ENCODE assay signal across 9 cellular contexts in the genomic region with DNA sequence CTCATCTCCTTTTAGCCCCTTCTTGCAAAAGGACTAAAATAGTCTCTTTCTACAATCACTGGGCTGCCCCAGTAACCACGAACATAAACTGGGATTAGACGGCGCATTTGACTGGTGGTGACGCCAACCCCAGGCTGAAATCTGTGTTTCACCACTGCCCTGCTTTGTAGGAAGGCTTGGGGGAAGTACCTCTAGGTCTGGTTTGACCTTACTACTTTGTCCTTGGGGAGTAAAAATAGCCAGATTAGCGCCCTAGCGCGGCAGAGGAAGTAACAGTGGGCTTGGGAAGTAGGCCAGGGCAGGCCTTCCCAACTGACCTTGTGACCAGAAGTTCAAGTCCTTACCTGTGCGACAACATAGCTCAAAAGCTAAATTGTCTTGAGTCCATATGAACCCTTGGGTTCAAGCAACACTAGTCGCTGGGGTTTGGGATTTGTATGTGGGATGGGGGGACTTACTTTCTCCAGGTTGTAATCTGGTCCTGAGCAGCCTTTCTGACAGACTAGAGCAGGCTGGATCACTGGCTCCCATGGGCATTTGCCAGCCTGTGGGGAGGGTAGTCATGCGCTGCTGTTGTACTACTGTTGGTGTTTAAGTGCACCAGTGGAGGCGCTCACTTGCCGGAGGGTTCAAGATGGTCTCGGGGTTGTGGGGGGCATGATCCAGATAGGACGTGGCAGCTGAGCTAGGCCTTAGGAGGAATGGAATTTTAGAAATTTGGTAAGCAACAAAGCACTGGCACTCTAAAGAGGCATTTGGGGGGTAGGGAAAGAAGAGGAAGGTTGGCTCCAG. TPM values are rescaled to one million over a fixed set of nuclear protein-coding genes. Genes with fewer than 3 reads are reported as not detected.
A peak's percentile ranks its signal among the peaks of the same experiment; 100 is the strongest.
DNase-seq lines count a peak whose midpoint lies in the region; ATAC-seq, FAIRE-seq and TF ChIP-seq lines count a peak whose summit lies in the region.
"Had no signal": no experiment of that assay in that cellular context is flagged by ENCODE, and none has a peak within 500 bp of the region (broad histone marks: within the 10 kb centered on the region; RNA-seq: fewer than 3 reads in every experiment).

No MANE protein-coding gene starts in this region.

- H3K27ac ChIP-seq in caudate nucleus (ENCODE audit: low read depth, low read length) = peak overlapping the region; percentile 97
- peak overlapping the region; percentile 91 to 92 for H3K27ac ChIP-seq in kidney (ENCODE audit: low read depth in 2 of 2, low read length in 2 of 2)

- DNase-seq in DMS79 treated with DMSO at 0.1 percent for 48 hours (lab: John Stamatoyannopoulos, UW) = peak; percentile 11
- no peak for DNase-seq in DMS79 (lab: John Stamatoyannopoulos, UW)
- DNase-seq in caudate nucleus (lab: John Stamatoyannopoulos, UW) = peak in 23 of 61 donors; percentile 7 to 62 (median 44)
- peak; percentile 82 for DNase-seq in kidney
- peak; percentile 36 for DNase-seq in stimulated activated CD4-positive, alpha-beta T cell treated with anti-CD3 and anti-CD28 coated beads, Interleukin-4, amount 100 ng/mL, for 1 hour
- no peak for DNase-seq in NK-92 treated with Interleukin-12 subunit alpha and Interleukin-12 subunit beta, amount 100 ng/mL, for 24 hours (lab: John Stamatoyannopoulos, UW)

- H3K4me1 ChIP-seq in kidney (ENCODE audit: control insufficient read depth in 1 of 2, insufficient read depth in 1 of 2, low read depth in 1 of 2, low read length in 2 of 2) = peaks cover 18 to 19% of the 10 kb centered on the region in 2 donors

- FAIRE-seq in kidney (lab: Jason Lieb, UNC) = no peak
- FAIRE-seq: endometrium had no signal

- ATAC-seq in HG03039 (IDR thresholded peaks at IDR 0.05; ENCODE audit: unreplicated experiment) (peak; percentile 2), SK-N-SH treated with all-trans-retinoic acid at 6 μM for 48 hours (peak; percentile 62)

- H3K9me3 ChIP-seq in kidney (ENCODE audit: control insufficient read depth in 1 of 2, low read length in 2 of 2) = no peaks in the 10 kb centered on the region

- TF ChIP-seq CTCF in kidney (IDR thresholded peaks at IDR 0.05; ENCODE audit: borderline replicate concordance, extremely low read depth, insufficient read depth) = no peak

- peaks cover 13 to 29% of the 10 kb centered on the region in 2 donors for H3K36me3 ChIP-seq in kidney (ENCODE audit: control insufficient read depth in 1 of 2, insufficient read depth in 2 of 2, low read length in 2 of 2)

- intact Hi-C loops in kidney (cut with DNase I) = no loop called here

- H3K4me3 ChIP-seq in kidney (ENCODE audit: low read length in 2 of 2) = peak overlapping the region; percentile 42 to 48

- peak overlapping the region; percentile 0 to 9 for H3K9ac ChIP-seq in kidney (ENCODE audit: low read length in 2 of 2)

TF ChIP-seq in SK-N-SH treated with all-trans-retinoic acid at 6 μM for 48 hours, 23 proteins besides CTCF, POLR2A, EP300 and RAD21:
- TF ChIP-seq TOX (CRISPR knock-in tag; IDR thresholded peaks at IDR 0.05; ENCODE audit: borderline replicate concordance) = no peak
- TF ChIP-seq ZNF70 (CRISPR knock-in tag; IDR thresholded peaks at IDR 0.05) = no peak
- no peak for TF ChIP-seq BACH2 (CRISPR knock-in tag; IDR thresholded peaks at IDR 0.05; ENCODE audit: borderline replicate concordance)
- TF ChIP-seq GLIS3 (CRISPR knock-in tag; IDR thresholded peaks at IDR 0.05) = no peak
- 0 out of 2 replicates have a peak, but pooled peaks have one; percentile 8 for TF ChIP-seq ISL1 (CRISPR knock-in tag; IDR thresholded peaks at IDR 0.05)

RNA-seq across cellular contexts. Expression of gene PACS1, which starts 1.0 kb away (rescaled TPM):
- 91.8 TPM for total RNA-seq in kidney
- 23.7 TPM for polyA plus RNA-seq in kidney (ENCODE audit: insufficient read depth, low read depth, low replicate concordance)

RNA-seq across cellular contexts. Expression of gene SF3B2, which starts 17.0 kb away (rescaled TPM):
- 172 TPM for total RNA-seq in kidney
- polyA plus RNA-seq in kidney (ENCODE audit: insufficient read depth, low read depth, low replicate concordance) = 114 TPM

RNA-seq across cellular contexts. Expression of gene GAL3ST3, which starts 20.2 kb away (rescaled TPM):
- 2.5 TPM for total RNA-seq in kidney
- 7.6 TPM for polyA plus RNA-seq in kidney (ENCODE audit: insufficient read depth, low read depth, low replicate concordance)

RNA-seq across cellular contexts. Expression of gene CATSPER1, which starts 42.8 kb away (rescaled TPM):
- 0.76 TPM for total RNA-seq in kidney
- not detected for polyA plus RNA-seq in kidney (ENCODE audit: insufficient read depth, low read depth, low replicate concordance)

RNA-seq across cellular contexts. Expression of gene CST6, which starts 57.3 kb away (rescaled TPM):
- 5.9 TPM for total RNA-seq in kidney
- polyA plus RNA-seq in kidney (ENCODE audit: insufficient read depth, low read depth, low replicate concordance) = 1.2 TPM

Comparison
In these comparisons a context has a peak if more than half of its experiments do, and no peak if none do; other contexts are left out.
1. DNase-seq: peak in DMS79 treated with DMSO at 0.1 percent for 48 hours (single experiment), kidney (single experiment) and stimulated activated CD4-positive, alpha-beta T cell treated with anti-CD3 and anti-CD28 coated beads, Interleukin-4, amount 100 ng/mL, for 1 hour (single experiment); none in DMS79 (single experiment) and NK-92 treated with Interleukin-12 subunit alpha and Interleukin-12 subunit beta, amount 100 ng/mL, for 24 hours (single experiment).